Comparison of ENCODE assay signal across 8 cellular contexts in genomic region chr12:67650127-67650495, GRCh38. TPM values are rescaled to one million over a fixed set of nuclear protein-coding genes. Genes with fewer than 3 reads are reported as not detected.
DNase-seq lines count a peak whose midpoint lies in the region; ATAC-seq and TF ChIP-seq lines count a peak whose summit lies in the region.

No MANE protein-coding gene starts in this region.

- H3K4me3 Mint-ChIP-seq in HFFc6 (peak overlapping the region; percentile 98), glutamatergic neuron (ENCODE audit: unreplicated experiment) (peak overlapping the region; percentile 98)

- H3K36me3 ChIP-seq in parathyroid adenoma (ENCODE audit: control insufficient read depth, insufficient read depth, low read length) = no peaks in the 10 kb centered on the region

- peaks cover 21% of the 10 kb centered on the region for H3K4me1 ChIP-seq in parathyroid adenoma

- TF ChIP-seq CTCF in HFFc6 (IDR thresholded peaks at IDR 0.05) (no peak), glutamatergic neuron (IDR thresholded peaks at IDR 0.05; ENCODE audit: partially characterized antibody, unreplicated experiment) (no peak), parathyroid adenoma (IDR thresholded peaks at IDR 0.05) (no peak)

- no peaks in the 10 kb centered on the region for H3K27me3 ChIP-seq in parathyroid adenoma (ENCODE audit: control insufficient read depth, insufficient read depth, low read length)

- H3K4me1 Mint-ChIP-seq in HFFc6 (ENCODE audit: low read depth) (peaks cover 60% of the 10 kb centered on the region), glutamatergic neuron (ENCODE audit: low read depth, unreplicated experiment) (peaks cover 39% of the 10 kb centered on the region)

- H3K9ac ChIP-seq in parathyroid adenoma = no peak overlapping the region

- H3K79me2 ChIP-seq in parathyroid adenoma = peaks cover 19% of the 10 kb centered on the region

- peaks cover 41% of the 10 kb centered on the region for H3K36me3 Mint-ChIP-seq in HFFc6 (ENCODE audit: low read depth)
- H3K36me3 Mint-ChIP-seq in glutamatergic neuron (ENCODE audit: unreplicated experiment) = peaks cover 12% of the 10 kb centered on the region

- H3K9me3 Mint-ChIP-seq in HFFc6 = no peaks in the 10 kb centered on the region
- peaks cover 21% of the 10 kb centered on the region for H3K9me3 Mint-ChIP-seq in glutamatergic neuron (ENCODE audit: unreplicated experiment)

- DNase-seq in AG08396 (ENCODE audit: low spot score) = peak; percentile 23
- DNase-seq in HFFc6 = no peak
- DNase-seq in activated T-cell treated with anti-CD3 and anti-CD28 coated beads, Interleukin-2, amount 50 U/mL, for 48 hours = peak; percentile 48 to 51
- peak; percentile 69 for DNase-seq in glutamatergic neuron
- no peak for DNase-seq in iPS-NIHi7 (ENCODE audit: extremely low spot score)
- no peak for DNase-seq in SIG-M5 treated with dmso at 0.1 percent for 504 hours (lab: John Stamatoyannopoulos, UW; ENCODE audit: unreplicated experiment)

- no peak for ATAC-seq in HG03571 (IDR thresholded peaks at IDR 0.05; ENCODE audit: unreplicated experiment)

- peak overlapping the region; percentile 94 for H3K27ac Mint-ChIP-seq in HFFc6
- H3K27ac Mint-ChIP-seq in glutamatergic neuron (ENCODE audit: unreplicated experiment) = peak overlapping the region; percentile 99

- no peaks in the 10 kb centered on the region for H3K9me3 ChIP-seq in parathyroid adenoma (ENCODE audit: control insufficient read depth, low read length)

- H3K4me2 ChIP-seq in parathyroid adenoma (ENCODE audit: low read length) = peak overlapping the region; percentile 59

- H3K4me3 ChIP-seq in parathyroid adenoma (ENCODE audit: low read depth, low read length) = peak overlapping the region; percentile 79

- peak overlapping the region; percentile 97 for H2AFZ ChIP-seq in parathyroid adenoma

- peak overlapping the region; percentile 49 for H3K27ac ChIP-seq in parathyroid adenoma

- H3K27me3 Mint-ChIP-seq in HFFc6 (ENCODE audit: insufficient read depth) (peaks cover 5% of the 10 kb centered on the region), glutamatergic neuron (ENCODE audit: unreplicated experiment) (peaks cover 28% of the 10 kb centered on the region)

RNA-seq across cellular contexts. Expression of gene DYRK2, which starts 1.6 kb away (rescaled TPM):
- 10 to 100 TPM; 30.4 to 40.1 (median 31.6) TPM for total RNA-seq in HFFc6 (2021; fragmentation: NEBNext Ultra II Directional; extraction: Animal tissue kit (Norgen Biotek cat#: 25700))
- 70.9 TPM for total RNA-seq in glutamatergic neuron (ENCODE audit: unreplicated experiment)

Comparison
In these comparisons a context has a peak if more than half of its experiments do, and no peak if none do; other contexts are left out.
1. DNase-seq: peak in AG08396 (single experiment), activated T-cell treated with anti-CD3 and anti-CD28 coated beads, Interleukin-2, amount 50 U/mL, for 48 hours (2 of 2) and glutamatergic neuron (single experiment); none in HFFc6 (single experiment), iPS-NIHi7 (single experiment) and SIG-M5 treated with dmso at 0.1 percent for 504 hours (single experiment).